22 cellular contexts compared by ENCODE assay signal in the genomic region with DNA sequence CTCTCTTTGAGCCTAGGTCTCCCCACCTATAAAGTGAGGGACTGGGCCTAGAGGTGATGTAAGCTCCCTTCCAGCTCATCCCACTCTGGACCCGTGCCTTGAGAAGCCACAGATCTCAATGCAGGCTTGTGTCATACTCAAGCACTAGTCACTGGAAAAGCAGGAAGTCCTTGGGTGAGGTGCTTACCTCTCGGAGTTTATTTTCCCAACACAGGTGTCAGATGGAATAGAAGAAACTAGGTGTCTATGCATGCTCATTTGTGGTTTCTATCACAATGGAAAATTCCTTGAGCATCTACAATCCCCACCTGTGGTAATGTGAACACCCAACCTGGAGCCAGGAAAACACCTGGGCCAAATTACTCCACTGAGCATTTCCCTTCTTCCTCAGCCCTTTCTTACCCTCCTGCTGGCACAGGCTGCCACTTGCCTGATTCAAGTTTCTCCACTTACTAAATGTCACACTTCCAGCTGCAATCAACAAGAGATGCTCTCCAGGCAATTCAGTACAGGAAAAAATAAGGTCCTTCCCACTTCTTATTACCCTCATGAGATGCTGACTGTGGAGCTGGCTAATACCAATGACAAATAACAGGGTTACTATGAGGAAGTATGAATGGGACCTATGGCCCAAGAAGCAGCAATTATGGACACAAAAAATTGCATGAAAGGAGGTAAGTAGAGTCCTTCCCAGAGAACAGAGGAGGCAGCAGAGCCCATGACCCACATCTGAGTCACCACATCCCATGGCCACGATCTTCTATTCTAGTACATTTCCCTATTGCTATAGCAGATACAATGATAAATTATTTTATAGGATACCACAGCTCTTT.
DNase-seq lines count a peak whose midpoint lies in the region; ATAC-seq and TF ChIP-seq lines count a peak whose summit lies in the region.
"Had no signal": no experiment of that assay in that cellular context is flagged by ENCODE, and none has a peak within 500 bp of the region (broad histone marks: within the 10 kb centered on the region; RNA-seq: fewer than 3 reads in every experiment).

No MANE protein-coding gene starts in this region.

- H3K27me3 ChIP-seq in brain microvascular endothelial cell (replicated peaks) = no peaks in the 10 kb centered on the region
- H3K27me3 ChIP-seq: pancreas, upper lobe of right lung had no signal

- peak; percentile 49 for DNase-seq in ELR (ENCODE audit: low read depth)
- DNase-seq in NCI-H2107 treated with DMSO at 0.1 percent for 48 hours (lab: John Stamatoyannopoulos, UW; ENCODE audit: unreplicated experiment) = peak; percentile 94
- peak; percentile 18 for DNase-seq in brain microvascular endothelial cell
- peak; percentile 20 for DNase-seq in fibroblast of mammary gland (ENCODE audit: low read depth)
- no peak for DNase-seq in stimulated activated CD4-positive, alpha-beta T cell treated with anti-CD3 and anti-CD28 coated beads, Interleukin-4, amount 100 ng/mL, for 4 hours
- no peak for DNase-seq in middle frontal gyrus (ENCODE audit: extremely low spot score, low spot score)
- DNase-seq: activated T-cell treated with anti-CD3 and anti-CD28 coated beads for 4 hours; anterior cingulate cortex; caudate nucleus; CD8-positive, alpha-beta T cell; cortex of kidney; MV-4-11; NCI-H1436 treated with DMSO at 0.1 percent for 48 hours; NCI-H82; pancreas; stimulated activated CD4-positive, alpha-beta T cell treated with anti-CD3 and anti-CD28 coated beads, Interleukin-2, amount 100 ng/mL, for 24 hours; upper lobe of right lung had no signal

- H3K36me3 ChIP-seq in brain microvascular endothelial cell (replicated peaks) = no peaks in the 10 kb centered on the region
- H3K36me3 ChIP-seq: pancreas, upper lobe of right lung had no signal

- in situ Hi-C loops in brain microvascular endothelial cell (cut with HindIII; ENCODE audit: low pct_ligation_motif_present, low sequenced_read_pairs) = no loop called here

- H3K4me3 ChIP-seq in brain microvascular endothelial cell (ENCODE audit: low read depth, low read length) = no peak overlapping the region
- H3K4me3 ChIP-seq in fibroblast of mammary gland (ENCODE audit: control insufficient read depth, low read depth, low read length) = no peak overlapping the region
- H3K4me3 ChIP-seq: pancreas, upper lobe of right lung had no signal

- H3K27ac ChIP-seq in brain microvascular endothelial cell = no peak overlapping the region
- H3K27ac ChIP-seq: KMS-11, pancreas, upper lobe of right lung had no signal

- no peak for TF ChIP-seq CTCF in brain microvascular endothelial cell (IDR thresholded peaks at IDR 0.05; ENCODE audit: low read depth, low read length, missing control alignments)
- TF ChIP-seq CTCF in fibroblast of mammary gland (conservative IDR thresholded peaks at IDR 0.05; ENCODE audit: control insufficient read depth, insufficient read depth, low read depth, low read length) = no peak

- ATAC-seq in GM21447 (IDR thresholded peaks at IDR 0.05; ENCODE audit: unreplicated experiment) (no peak), HG02588 (IDR thresholded peaks at IDR 0.05; ENCODE audit: unreplicated experiment) (no peak)
- ATAC-seq: CD8-positive, alpha-beta T cell; HCT116; pancreas; SK-N-SH treated with all-trans-retinoic acid at 6 μM for 48 hours; upper lobe of right lung had no signal

Comparison
In these comparisons a context has a peak if more than half of its experiments do, and no peak if none do; other contexts are left out.
1. DNase-seq: peak in ELR (single experiment), NCI-H2107 treated with DMSO at 0.1 percent for 48 hours (single experiment), brain microvascular endothelial cell (single experiment) and fibroblast of mammary gland (single experiment); none in stimulated activated CD4-positive, alpha-beta T cell treated with anti-CD3 and anti-CD28 coated beads, Interleukin-4, amount 100 ng/mL, for 4 hours (0 of 2) and middle frontal gyrus (single experiment).